In genomic region chr5:65811895-65812294, GRCh38 we compare ENCODE assay signal across 23 cellular contexts.
A peak's percentile ranks its signal among the peaks of the same experiment; 100 is the strongest.
DNase-seq lines count a peak whose midpoint lies in the region; ATAC-seq and TF ChIP-seq lines count a peak whose summit lies in the region.
"Had no signal": no experiment of that assay in that cellular context is flagged by ENCODE, and none has a peak within 500 bp of the region (broad histone marks: within the 10 kb centered on the region; RNA-seq: fewer than 3 reads in every experiment).

No MANE protein-coding gene starts in this region.

- no peak overlapping the region for H3K4me3 ChIP-seq in brain microvascular endothelial cell (ENCODE audit: low read depth, low read length)
- H3K4me3 ChIP-seq in mucosa of descending colon = no peak overlapping the region
- no peak overlapping the region for H3K4me3 ChIP-seq in neural progenitor cell
- H3K4me3 ChIP-seq: dorsolateral prefrontal cortex, gastrocnemius medialis, prostate gland had no signal

- H3K4me2 ChIP-seq in neural progenitor cell = no peak overlapping the region

- no peak overlapping the region for H3K27ac ChIP-seq in brain microvascular endothelial cell
- no peak overlapping the region for H3K27ac ChIP-seq in neural progenitor cell
- H3K27ac ChIP-seq: gastrocnemius medialis, prostate gland, VCaP had no signal

- TF ChIP-seq CTCF in brain microvascular endothelial cell (IDR thresholded peaks at IDR 0.05; ENCODE audit: low read depth, low read length, missing control alignments) (no peak), mucosa of descending colon (IDR thresholded peaks at IDR 0.05) (no peak), neural progenitor cell (IDR thresholded peaks at IDR 0.05) (no peak)

- H3K9me3 ChIP-seq in mucosa of descending colon (no peaks in the 10 kb centered on the region), neural progenitor cell (ENCODE audit: low read depth) (no peaks in the 10 kb centered on the region)
- H3K9me3 ChIP-seq: gastrocnemius medialis, prostate gland had no signal

- H3K79me2 ChIP-seq in neural progenitor cell (ENCODE audit: low read depth) = no peaks in the 10 kb centered on the region

- H4K20me1 ChIP-seq in neural progenitor cell (ENCODE audit: low read depth) = no peaks in the 10 kb centered on the region

- no peak overlapping the region for H3K9ac ChIP-seq in neural progenitor cell

- DNase-seq in A172 (ENCODE audit: low spot score) = peak; percentile 64
- DNase-seq in M059J (ENCODE audit: low read depth) = peak; percentile 88
- peak; percentile 27 for DNase-seq in brain microvascular endothelial cell
- DNase-seq in mucosa of descending colon = peak in 1 of 3 donors; percentile 40
- no peak for DNase-seq in SHP77 (lab: John Stamatoyannopoulos, UW)
- DNase-seq in neural progenitor cell (ENCODE audit: low spot score) = no peak
- no peak for DNase-seq in cortex of kidney (lab: John Stamatoyannopoulos, UW)
- DNase-seq: activated CD8-positive, alpha-beta memory T cell treated with anti-CD3 and anti-CD28 coated beads, Interleukin-2, amount 50 U/mL, for 4 hours; COR-L47; dorsolateral prefrontal cortex; erythroblast; gastrocnemius medialis; HCEC 1CT; NCI-H1436 treated with DMSO at 0.1 percent for 48 hours; NCI-H69; SHP77 treated with DMSO at 0.1 percent for 48 hours; stimulated activated naive CD8-positive, alpha-beta T cell treated with anti-CD3 and anti-CD28 coated beads, Interleukin-15, Interleukin-2, amounts not matched to agents 100 U/mL and 50 U/mL, for 24 hours had no signal

- H3K27me3 ChIP-seq in brain microvascular endothelial cell (replicated peaks) = no peaks in the 10 kb centered on the region
- H3K27me3 ChIP-seq in neural progenitor cell = no peaks in the 10 kb centered on the region
- H3K27me3 ChIP-seq: dorsolateral prefrontal cortex, gastrocnemius medialis had no signal

- no peaks in the 10 kb centered on the region for H3K9me3 Mint-ChIP-seq in neural progenitor cell
- H3K9me3 Mint-ChIP-seq: activated CD4-positive, alpha-beta T cell treated with anti-CD3 and anti-CD28 coated beads, Interleukin-2, amount 10 ng/mL, durations not matched to agents 7 days and 5 days; neural crest cell had no signal

- H2AFZ ChIP-seq in neural progenitor cell (replicated peaks) = no peak overlapping the region

- in situ Hi-C loops in brain microvascular endothelial cell (cut with HindIII; ENCODE audit: low pct_ligation_motif_present, low sequenced_read_pairs) = no loop called here

- ATAC-seq in mucosa of descending colon (peak; percentile 36), GM21737 (IDR thresholded peaks at IDR 0.05; ENCODE audit: unreplicated experiment) (no peak)
- ATAC-seq: gastrocnemius medialis; stimulated activated naive CD8-positive, alpha-beta T cell treated with anti-CD3 and anti-CD28 coated beads, Interleukin-15, Interleukin-2, amounts not matched to agents 100 U/mL and 50 U/mL, for 24 hours had no signal

- H3K36me3 ChIP-seq in brain microvascular endothelial cell (replicated peaks) = no peaks in the 10 kb centered on the region
- H3K36me3 ChIP-seq in mucosa of descending colon (ENCODE audit: low read depth) = peaks cover 6% of the 10 kb centered on the region
- H3K36me3 ChIP-seq in neural progenitor cell = peaks cover 16% of the 10 kb centered on the region
- H3K36me3 ChIP-seq: prostate gland had no signal

- no peak overlapping the region for H3K4me3 Mint-ChIP-seq in neural progenitor cell
- H3K4me3 Mint-ChIP-seq: activated CD4-positive, alpha-beta T cell treated with anti-CD3 and anti-CD28 coated beads, Interleukin-2, amount 10 ng/mL, durations not matched to agents 7 days and 5 days; B cell; neural crest cell had no signal

- peaks cover 6% of the 10 kb centered on the region for H3F3A ChIP-seq in neural progenitor cell (ENCODE audit: low read depth)

- peaks cover 2% of the 10 kb centered on the region for H3K4me1 Mint-ChIP-seq in neural progenitor cell

- no peaks in the 10 kb centered on the region for H3K27me3 Mint-ChIP-seq in neural progenitor cell (ENCODE audit: insufficient read depth, low read depth)
- H3K27me3 Mint-ChIP-seq: activated CD4-positive, alpha-beta T cell treated with anti-CD3 and anti-CD28 coated beads, Interleukin-2, amount 10 ng/mL, durations not matched to agents 7 days and 5 days; B cell had no signal

- H3K36me3 Mint-ChIP-seq in neural progenitor cell = peaks cover 27% of the 10 kb centered on the region

- H3K4me1 ChIP-seq in mucosa of descending colon (ENCODE audit: low read depth) (peaks cover 23% of the 10 kb centered on the region), neural progenitor cell (peaks cover 10% of the 10 kb centered on the region)
- H3K4me1 ChIP-seq: gastrocnemius medialis, prostate gland had no signal

- intact Hi-C loops in mucosa of descending colon (cut with DNase I, micrococcal nuclease) = loop anchor here in 1 of 2 donors (5.0 kb wide), 1 partner anchor 115 kb away; the partner anchor contains the start of gene ERBIN

- H3K27ac Mint-ChIP-seq in neural progenitor cell = no peak overlapping the region
- H3K27ac Mint-ChIP-seq: B cell had no signal

Comparison
In these comparisons a context has a peak if more than half of its experiments do, and no peak if none do; other contexts are left out.
1. DNase-seq: peak in A172 (single experiment), M059J (single experiment) and brain microvascular endothelial cell (single experiment); none in SHP77 (0 of 2), neural progenitor cell (single experiment) and cortex of kidney (single experiment).